Comparison of ENCODE assay signal across 1 cellular context in genomic region chr2:234710587-234710986, GRCh38.
TF ChIP-seq lines count a peak whose summit lies in the region.

No MANE protein-coding gene starts in this region.

TF ChIP-seq in HepG2, 621 proteins besides CTCF, POLR2A, EP300 and RAD21 (continued from another document and continues in another):
- no peak for TF ChIP-seq ATF6 (CRISPR knock-in tag; conservative IDR thresholded peaks at IDR 0.05)
- no peak for TF ChIP-seq ZNF549 (CRISPR knock-in tag; IDR thresholded peaks at IDR 0.05)
- no peak for TF ChIP-seq STAT5B (CRISPR knock-in tag; IDR thresholded peaks at IDR 0.05)
- no peak for TF ChIP-seq AHR (CRISPR knock-in tag; IDR thresholded peaks at IDR 0.05)
- no peak for TF ChIP-seq SP4 (CRISPR knock-in tag; IDR thresholded peaks at IDR 0.05)
- TF ChIP-seq NFE2L2 (IDR thresholded peaks at IDR 0.05; ENCODE audit: low read length): no peak
- TF ChIP-seq PLSCR1 (CRISPR knock-in tag; IDR thresholded peaks at IDR 0.05; ENCODE audit: borderline replicate concordance): no peak
- TF ChIP-seq HDAC2 (CRISPR knock-in tag; IDR thresholded peaks at IDR 0.05): peak; percentile 54; the same call in 1 of the 2 replicates
- no peak for TF ChIP-seq SYNCRIP (IDR thresholded peaks at IDR 0.05; ENCODE audit: insufficient read depth, low read depth, low read length)
- TF ChIP-seq ZNF235 (CRISPR knock-in tag; IDR thresholded peaks at IDR 0.05; ENCODE audit: borderline replicate concordance): no peak
- TF ChIP-seq LCORL (IDR thresholded peaks at IDR 0.05): no peak
- TF ChIP-seq LCORL (CRISPR knock-in tag; IDR thresholded peaks at IDR 0.05): 0 out of 2 replicates have a peak, but pooled peaks have one; percentile 34
- TF ChIP-seq RERE (CRISPR knock-in tag; IDR thresholded peaks at IDR 0.05; ENCODE audit: low read depth): no peak
- no peak for TF ChIP-seq TRIM22 (IDR thresholded peaks at IDR 0.05)
- TF ChIP-seq FOXA3 (CRISPR knock-in tag; IDR thresholded peaks at IDR 0.05): peak; percentile 94
- no peak for TF ChIP-seq TBL1XR1 (IDR thresholded peaks at IDR 0.05; ENCODE audit: borderline replicate concordance, low read length, partially characterized antibody)
- no peak for TF ChIP-seq HMGXB4 (CRISPR knock-in tag; IDR thresholded peaks at IDR 0.05; ENCODE audit: borderline replicate concordance in 1 of 2, low read depth in 1 of 2)
- TF ChIP-seq ATF5 (CRISPR knock-in tag; IDR thresholded peaks at IDR 0.05; ENCODE audit: low read depth): no peak; the same call in 1 of the 2 replicates
- no peak for TF ChIP-seq ARID3A (IDR thresholded peaks at IDR 0.05; ENCODE audit: low read depth, low read length)
- peak; percentile 52 for TF ChIP-seq ARID5B (CRISPR knock-in tag; IDR thresholded peaks at IDR 0.05)
- TF ChIP-seq GTF3A (CRISPR knock-in tag; conservative IDR thresholded peaks at IDR 0.05): no peak
- no peak for TF ChIP-seq ZSCAN25 (CRISPR knock-in tag; IDR thresholded peaks at IDR 0.05)
- 0 out of 2 replicates have a peak, but pooled peaks have one; percentile 38 for TF ChIP-seq PAXIP1 (CRISPR knock-in tag; conservative IDR thresholded peaks at IDR 0.05)
- TF ChIP-seq ZNF335 (CRISPR knock-in tag; IDR thresholded peaks at IDR 0.05): no peak
- no peak for TF ChIP-seq ZNF260 (CRISPR knock-in tag; IDR thresholded peaks at IDR 0.05; ENCODE audit: borderline replicate concordance, low read depth)
- no peak for TF ChIP-seq JDP2 (CRISPR knock-in tag; IDR thresholded peaks at IDR 0.05; ENCODE audit: borderline replicate concordance)
- peak; percentile 25; the same call in 1 of the 2 replicates for TF ChIP-seq ARNTL (CRISPR knock-in tag; IDR thresholded peaks at IDR 0.05)
- TF ChIP-seq MTF2 (CRISPR knock-in tag; IDR thresholded peaks at IDR 0.05; ENCODE audit: borderline replicate concordance): no peak
- no peak for TF ChIP-seq CCAR2 (optimal IDR thresholded peaks at IDR 0.05; ENCODE audit: low read depth, low read length)
- no peak for TF ChIP-seq HBP1 (CRISPR knock-in tag; IDR thresholded peaks at IDR 0.05; ENCODE audit: low read depth)
- no peak for TF ChIP-seq HNRNPK (IDR thresholded peaks at IDR 0.05; ENCODE audit: low read depth, low read length, poor library complexity, severe bottlenecking)
- TF ChIP-seq FOXA1 (IDR thresholded peaks at IDR 0.05): no peak; the same call in 1 of the 2 replicates
- peak; percentile 87 for TF ChIP-seq FOXA1 (CRISPR knock-in tag; IDR thresholded peaks at IDR 0.05)
- TF ChIP-seq KLF9 (CRISPR knock-in tag; IDR thresholded peaks at IDR 0.05; ENCODE audit: low read depth): no peak
- no peak for TF ChIP-seq SAP130 (CRISPR knock-in tag; IDR thresholded peaks at IDR 0.05; ENCODE audit: low read depth)
